ENCODE assay signal across 19 cellular contexts in the genomic region with DNA sequence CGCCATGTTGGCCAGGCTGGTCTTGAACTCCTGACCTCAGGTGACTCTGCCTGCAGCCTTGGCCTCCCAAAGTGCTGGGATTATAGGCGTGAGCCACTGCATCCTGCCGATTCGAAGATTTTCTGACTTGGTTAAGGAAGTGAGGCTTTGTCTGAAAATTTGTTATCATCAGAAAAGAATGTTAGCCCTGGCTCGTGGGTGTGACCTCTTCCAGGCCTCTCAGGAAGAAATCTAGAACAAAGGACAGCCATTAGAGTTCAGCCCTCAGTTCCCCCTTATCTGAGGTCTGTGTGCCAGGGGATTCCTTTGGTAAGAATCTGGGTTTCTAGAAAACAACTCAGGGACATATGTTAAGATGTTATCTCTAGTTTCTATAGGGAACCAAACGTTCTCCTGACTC. TPM values are rescaled to one million over a fixed set of nuclear protein-coding genes. Genes with fewer than 3 reads are reported as not detected.
DNase-seq lines count a peak whose midpoint lies in the region; ATAC-seq and TF ChIP-seq lines count a peak whose summit lies in the region.
"Had no signal": no experiment of that assay in that cellular context is flagged by ENCODE, and none has a peak within 500 bp of the region (broad histone marks: within the 10 kb centered on the region; RNA-seq: fewer than 3 reads in every experiment).

No MANE protein-coding gene starts in this region.

- no peak overlapping the region for H3K4me3 ChIP-seq in AG10803 (ENCODE audit: low read length)
- H3K4me3 ChIP-seq in choroid plexus epithelial cell (ENCODE audit: low read depth, low read length), result no peak overlapping the region
- H3K4me3 ChIP-seq: BLaER1 treated with 17β-estradiol and CSF1 and Interleukin-3, amounts not matched to agents 10 nM and 100 nM; SJCRH30 had no signal

- no peak for TF ChIP-seq CTCF in AG10803 (conservative IDR thresholded peaks at IDR 0.05; ENCODE audit: low read length)
- no peak for TF ChIP-seq CTCF in choroid plexus epithelial cell (conservative IDR thresholded peaks at IDR 0.05; ENCODE audit: low read depth, low read length)

- ATAC-seq in left lobe of liver (peak; percentile 30), HG02981 (IDR thresholded peaks at IDR 0.05; ENCODE audit: unreplicated experiment) (no peak), HG02852 (IDR thresholded peaks at IDR 0.05; ENCODE audit: unreplicated experiment) (no peak)
- ATAC-seq: activated naive CD8-positive, alpha-beta T cell treated with anti-CD3 and anti-CD28 coated beads, Interleukin-2, amount 50 U/mL, for 24 hours had no signal

- DNase-seq in AG10803 (ENCODE audit: low read depth) (peak; percentile 66), LHCN-M2 (ENCODE audit: low read depth) (peak; percentile 41), choroid plexus epithelial cell (ENCODE audit: low read depth) (peak; percentile 58), left lobe of liver (ENCODE audit: low spot score) (no peak), AML-193 (lab: John Stamatoyannopoulos, UW) (no peak), NCI-H1417 (lab: John Stamatoyannopoulos, UW) (no peak)
- DNase-seq: activated CD8-positive, alpha-beta memory T cell treated with anti-CD3 and anti-CD28 coated beads, Interleukin-2, amount 50 U/mL, for 48 hours; activated naive CD8-positive, alpha-beta T cell treated with anti-CD3 and anti-CD28 coated beads, Interleukin-2, amount 50 U/mL, for 24 hours; effector CD4-positive, alpha-beta T cell; hypothalamus; NCI-H187 treated with DMSO at 0.1 percent for 48 hours; NCI-H748 treated with DMSO at 0.1 percent for 48 hours; stimulated activated CD4-positive, alpha-beta T cell treated with anti-CD3 and anti-CD28 coated beads, Interleukin-4, amount 100 ng/mL, for 4 hours had no signal

RNA-seq across cellular contexts. Expression of gene OR2S2, which starts 6.2 kb away (rescaled TPM):
- total RNA-seq in LHCN-M2 (2014; rRNA removed) (not detected in 2 replicates), left lobe of liver (not detected)
- polyA plus RNA-seq in LHCN-M2 (2012), result 0.06 TPM
- total RNA-seq: posterior vena cava, SJCRH30 had no signal
- polyA plus RNA-seq: IgD-negative memory B cell had no signal

RNA-seq across cellular contexts. Expression of gene SPAAR, which starts 42.4 kb away (rescaled TPM):
- 0.17 and 0.38 TPM in 2 replicates for total RNA-seq in LHCN-M2 (2014; rRNA removed)
- polyA plus RNA-seq in LHCN-M2 (2012), result 0.55 TPM
- 1.1 TPM for total RNA-seq in left lobe of liver
- polyA plus RNA-seq: IgD-negative memory B cell had no signal

RNA-seq across cellular contexts. Expression of gene HRCT1, which starts 45.7 kb away (rescaled TPM):
- 1.5 and 2.1 TPM in 2 replicates for total RNA-seq in LHCN-M2 (2014; rRNA removed)
- polyA plus RNA-seq in LHCN-M2 (2012), result 5.0 TPM
- 0.96 TPM for total RNA-seq in left lobe of liver
- total RNA-seq: SJCRH30 had no signal
- polyA plus RNA-seq: IgD-negative memory B cell had no signal

Comparison
In these comparisons a context has a peak if more than half of its experiments do, and no peak if none do; other contexts are left out.
1. DNase-seq: peak in AG10803 (single experiment), LHCN-M2 (single experiment) and choroid plexus epithelial cell (single experiment); none in left lobe of liver (single experiment), AML-193 (0 of 2) and NCI-H1417 (0 of 3).